In the genomic region with DNA sequence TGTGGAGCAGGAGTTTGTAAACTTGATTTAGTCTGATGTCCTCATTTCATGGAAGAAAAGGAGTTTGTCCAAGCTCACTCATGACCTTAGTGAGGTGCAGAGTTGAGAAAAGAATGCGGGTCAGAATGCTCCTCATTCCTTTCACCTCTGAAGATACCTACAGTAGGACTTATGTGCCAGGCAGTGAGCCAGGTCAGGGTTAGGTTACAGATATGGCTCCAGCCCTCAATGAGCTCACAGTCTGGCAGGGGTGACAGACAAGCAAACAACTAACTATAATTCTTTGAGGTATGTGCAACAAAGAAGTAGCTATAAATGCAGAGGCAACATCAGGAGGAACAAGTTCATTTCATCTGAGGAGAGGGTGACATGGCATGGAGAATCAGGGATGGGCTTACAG, we compare ENCODE assay signal across 20 cellular contexts.
"Had no signal": no experiment of that assay in that cellular context is flagged by ENCODE, and none has a peak within 500 bp of the region (broad histone marks: within the 10 kb centered on the region; RNA-seq: fewer than 3 reads in every experiment).

No MANE protein-coding gene starts in this region.

- H3K9me3 ChIP-seq: breast epithelium, left lung, psoas muscle, uterus had no signal

- H3K4me1 Mint-ChIP-seq: nephron progenitor cell had no signal

- H3K36me3 Mint-ChIP-seq: activated CD4-positive, alpha-beta memory T cell treated with anti-CD3 and anti-CD28 coated beads for 36 hours; activated naive CD8-positive, alpha-beta T cell had no signal

- H3K4me3 ChIP-seq: breast epithelium, left lung, psoas muscle, uterus had no signal

- H3K4me3 Mint-ChIP-seq: activated CD4-positive, alpha-beta memory T cell treated with anti-CD3 and anti-CD28 coated beads for 36 hours; activated naive CD8-positive, alpha-beta T cell; nephron progenitor cell; T-helper 2 cell treated with Interferon-gamma antibody and Interleukin-4, amounts not matched to agents 5 μg/mL and 100 μg/mL, for 36 hours had no signal

- ATAC-seq: left lung had no signal

- DNase-seq: activated CD4-positive, alpha-beta memory T cell treated with anti-CD3 and anti-CD28 coated beads for 36 hours; activated CD4-positive, CD25-positive, alpha-beta regulatory T cell treated with anti-CD3 and anti-CD28 coated beads, Interleukin-2, amount 50 U/mL, for 72 hours; activated gamma-delta T cell; activated T-cell treated with anti-CD3 and anti-CD28 coated beads, Interleukin-2, amount 50 U/mL, for 48 hours; amygdala; foreskin melanocyte; head of caudate nucleus; left lung; mesendoderm; nephron progenitor cell; psoas muscle; stimulated activated CD4-positive, alpha-beta T cell treated with anti-CD3 and anti-CD28 coated beads, Interleukin-15, amount 100 ng/mL, for 24 hours; stimulated activated CD4-positive, alpha-beta T cell treated with anti-CD3 and anti-CD28 coated beads, Interleukin-4, amount 100 ng/mL, for 4 hours; uterus had no signal

- H3K27me3 Mint-ChIP-seq: activated CD4-positive, alpha-beta memory T cell treated with anti-CD3 and anti-CD28 coated beads for 36 hours; activated naive CD8-positive, alpha-beta T cell had no signal

- FAIRE-seq: colon, endothelial cell of umbilical vein, islet of Langerhans had no signal

- H3K36me3 ChIP-seq: breast epithelium, left lung, uterus had no signal

- H3K4me1 ChIP-seq: breast epithelium, left lung, uterus had no signal

- H3K27ac ChIP-seq: breast epithelium, left lung, psoas muscle, uterus had no signal

- H3K27ac Mint-ChIP-seq: activated CD4-positive, alpha-beta memory T cell treated with anti-CD3 and anti-CD28 coated beads for 36 hours; activated naive CD8-positive, alpha-beta T cell; nephron progenitor cell; T-helper 2 cell treated with Interferon-gamma antibody and Interleukin-4, amounts not matched to agents 5 μg/mL and 100 μg/mL, for 36 hours had no signal

- H3K9me3 Mint-ChIP-seq: nephron progenitor cell had no signal

- H3K27me3 ChIP-seq: breast epithelium, left lung, uterus had no signal
